10 cellular contexts compared by ENCODE assay signal in the genomic region with DNA sequence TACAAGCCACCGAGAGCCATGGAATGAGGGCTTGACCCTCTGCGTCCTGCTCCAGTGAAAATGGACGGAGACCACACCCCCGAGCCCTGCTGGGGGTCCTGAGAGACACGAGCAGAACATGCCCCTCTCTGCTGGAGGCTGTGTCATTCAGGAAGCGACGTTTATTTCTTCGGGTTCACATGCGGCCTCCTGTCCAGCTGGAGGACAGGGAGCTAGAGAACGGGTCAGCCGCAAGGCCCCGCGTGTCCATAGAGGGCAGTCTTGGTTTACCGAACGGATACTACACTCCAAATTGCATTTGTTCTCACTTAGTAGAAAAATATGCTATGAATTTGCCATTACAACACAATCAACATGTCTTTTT. TPM values are rescaled to one million over a fixed set of nuclear protein-coding genes. Genes with fewer than 3 reads are reported as not detected.
DNase-seq lines count a peak whose midpoint lies in the region; TF ChIP-seq lines count a peak whose summit lies in the region.
"Had no signal": no experiment of that assay in that cellular context is flagged by ENCODE, and none has a peak within 500 bp of the region (broad histone marks: within the 10 kb centered on the region; RNA-seq: fewer than 3 reads in every experiment).

No MANE protein-coding gene starts in this region.

- in situ Hi-C loops in GM13977 (cut with MboI; ENCODE audit: low pct_unique_long_range_greater_than_20kb, low sequenced_read_pairs, unreplicated experiment) = loop anchor here (25.0 kb wide), 1 partner anchor 249 kb away; no protein-coding TSS in a partner anchor

- H3K9me3 ChIP-seq in Peyer's patch (no peaks in the 10 kb centered on the region), vagina (no peaks in the 10 kb centered on the region)

- H3K4me1 ChIP-seq in Peyer's patch = no peaks in the 10 kb centered on the region
- no peaks in the 10 kb centered on the region for H3K4me1 ChIP-seq in vagina

- DNase-seq in AG10803 (ENCODE audit: low read depth) (peak; percentile 78), GM13977 (ENCODE audit: low spot score) (peak; percentile 83), Peyer's patch (peak in 2 of 3 donors; percentile 53 to 56), iPS-NIHi11 (ENCODE audit: low spot score) (peak; percentile 79), NCI-H446 (lab: John Stamatoyannopoulos, UW) (no peak), vagina (ENCODE audit: extremely low spot score in 2 of 2) (no peak)
- DNase-seq in stimulated activated CD8-positive, alpha-beta memory T cell treated with anti-CD3 and anti-CD28 coated beads, Interleukin-12 subunit alpha, Interleukin-12 subunit beta, amount 100 ng/mL, for 1 hour (ENCODE audit: low read depth) = peak; percentile 24

- peak overlapping the region in 1 of 5 experiments; percentile 73 for H3K27ac Mint-ChIP-seq in brain
- H3K27ac Mint-ChIP-seq: mesothelial cell of epicardium had no signal

- H3K9me3 Mint-ChIP-seq in brain = peaks cover 0 to 8% (median 4%) of the 10 kb centered on the region in 5 experiments

- H3K4me1 Mint-ChIP-seq in brain = peaks cover 5% of the 10 kb centered on the region
- H3K4me1 Mint-ChIP-seq: mesothelial cell of epicardium had no signal

- peaks cover 4% of the 10 kb centered on the region for H3K36me3 Mint-ChIP-seq in brain
- H3K36me3 Mint-ChIP-seq: mesothelial cell of epicardium had no signal

- intact Hi-C loops in vagina (cut with DNase I) = no loop called here

- H3K27me3 ChIP-seq in Peyer's patch (no peaks in the 10 kb centered on the region), vagina (no peaks in the 10 kb centered on the region)

- H3K4me3 Mint-ChIP-seq in brain = peak overlapping the region in 1 of 5 experiments; percentile 32
- H3K4me3 Mint-ChIP-seq: mesothelial cell of epicardium had no signal

- H3K27me3 Mint-ChIP-seq in brain = peaks cover 7% of the 10 kb centered on the region

- TF ChIP-seq POLR2A in Peyer's patch (IDR thresholded peaks at IDR 0.05) (no peak), vagina (IDR thresholded peaks at IDR 0.05) (no peak)

- H3K27ac ChIP-seq in Peyer's patch = no peak overlapping the region
- no peak overlapping the region for H3K27ac ChIP-seq in vagina
- H3K27ac ChIP-seq: KMS-11 had no signal

- peak overlapping the region; percentile 43 for H3K4me3 ChIP-seq in AG10803 (ENCODE audit: low read length)
- H3K4me3 ChIP-seq in Peyer's patch = no peak overlapping the region
- H3K4me3 ChIP-seq in vagina = no peak overlapping the region

- TF ChIP-seq CTCF in AG10803 (conservative IDR thresholded peaks at IDR 0.05; ENCODE audit: low read length) (peak; percentile 95), GM13977 (IDR thresholded peaks at IDR 0.05; ENCODE audit: extremely low read depth, insufficient read depth, missing control alignments) (peak; percentile 65), Peyer's patch (IDR thresholded peaks at IDR 0.05) (peak in 4 of 6 experiments; percentile 18 to 54 (median 53)), brain (conservative IDR thresholded peaks at IDR 0.05) (peak; percentile 59 to 71), vagina (IDR thresholded peaks at IDR 0.05) (no peak)

- H3K36me3 ChIP-seq in Peyer's patch (no peaks in the 10 kb centered on the region), vagina (no peaks in the 10 kb centered on the region)

RNA-seq across cellular contexts. Expression of a gene that starts 36.1 kb away (rescaled TPM):
- total RNA-seq in Peyer's patch (10 to 100 TPM; 21.9 to 23.9 (median 23.3) TPM), vagina (50.1 TPM)
- polyA plus RNA-seq in brain (ENCODE audit: insufficient read depth, low read depth, low replicate concordance) = 59.0 TPM

RNA-seq across cellular contexts. Expression of a gene that starts 37.7 kb away (rescaled TPM):
- total RNA-seq in Peyer's patch (10 to 100 TPM; 27.4 to 86.5 (median 47.6) TPM), vagina (26.8 TPM)
- polyA plus RNA-seq in brain (ENCODE audit: insufficient read depth, low read depth, low replicate concordance) = 95.6 TPM

Comparison
In these comparisons a context has a peak if more than half of its experiments do, and no peak if none do; other contexts are left out.
1. DNase-seq: peak in AG10803 (single experiment), GM13977 (single experiment), Peyer's patch (2 of 3), iPS-NIHi11 (single experiment) and stimulated activated CD8-positive, alpha-beta memory T cell treated with anti-CD3 and anti-CD28 coated beads, Interleukin-12 subunit alpha, Interleukin-12 subunit beta, amount 100 ng/mL, for 1 hour (single experiment); none in NCI-H446 (0 of 2) and vagina (0 of 2).
2. CTCF ChIP-seq: peak in AG10803 (single experiment), GM13977 (single experiment), Peyer's patch (4 of 6) and brain (2 of 2); none in vagina (0 of 3).